Comparison of ENCODE assay signal across 24 cellular contexts in the genomic region with DNA sequence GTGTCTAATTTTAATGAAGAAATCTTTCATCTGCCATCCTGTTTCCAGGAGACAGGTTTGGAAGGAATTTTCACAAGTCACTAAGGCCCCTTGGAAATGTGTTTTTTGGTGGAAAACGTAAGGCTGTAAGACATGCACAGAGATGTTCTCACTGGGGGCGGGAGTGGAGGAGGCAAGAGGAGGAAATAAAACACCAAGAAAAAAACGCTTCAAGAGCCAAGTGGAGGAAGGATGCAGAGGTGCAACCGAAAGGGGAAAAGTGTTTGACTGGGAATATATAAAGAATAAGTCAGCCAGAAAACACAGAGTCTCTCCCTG.
A peak's percentile ranks its signal among the peaks of the same experiment; 100 is the strongest.
DNase-seq lines count a peak whose midpoint lies in the region; ATAC-seq and TF ChIP-seq lines count a peak whose summit lies in the region.
"Had no signal": no experiment of that assay in that cellular context is flagged by ENCODE, and none has a peak within 500 bp of the region (broad histone marks: within the 10 kb centered on the region; RNA-seq: fewer than 3 reads in every experiment).

No MANE protein-coding gene starts in this region.

- H3K27me3 ChIP-seq in BLaER1, result no peaks in the 10 kb centered on the region
- no peaks in the 10 kb centered on the region for H3K27me3 ChIP-seq in MG63

- H3K27ac ChIP-seq in BLaER1, result peak overlapping the region; percentile 41; the same call in 1 of the 2 replicates
- H3K27ac ChIP-seq: spleen, suprapubic skin had no signal

- intact Hi-C loops in sciatic nerve (cut with DNase I), result no loop called here

- H3K4me1 ChIP-seq in BLaER1, result peaks cover 21% of the 10 kb centered on the region
- H3K4me1 ChIP-seq: suprapubic skin had no signal

- in situ Hi-C loops in astrocyte of the spinal cord (cut with HindIII; ENCODE audit: low sequenced_read_pairs), result no loop called here

- H3K4me2 ChIP-seq in BLaER1, result peak overlapping the region; percentile 71

- TF ChIP-seq CTCF in astrocyte of the spinal cord (IDR thresholded peaks at IDR 0.05; ENCODE audit: low read depth, low read length), result no peak

- H3K36me3 ChIP-seq in BLaER1 (no peaks in the 10 kb centered on the region), MG63 (no peaks in the 10 kb centered on the region)
- H3K36me3 ChIP-seq: spleen, suprapubic skin had no signal

- ATAC-seq in sciatic nerve, result peak; percentile 39
- no peak for ATAC-seq in HG02973 (IDR thresholded peaks at IDR 0.05; ENCODE audit: unreplicated experiment)
- ATAC-seq: left colon; natural killer cell; stimulated activated memory B cell treated with anti-CD40 and anti-IgM and Interleukin-4, amounts not matched to agents 10 μg/mL and 1 μg/mL and 100 μg/mL, for 72 hours had no signal

- DNase-seq in astrocyte of the spinal cord (ENCODE audit: low read depth, low spot score) (peak; percentile 54), middle frontal gyrus (ENCODE audit: extremely low spot score, low spot score) (peak; percentile 22), sciatic nerve (ENCODE audit: low spot score) (no peak), MG63 (no peak), kidney glomerular epithelial cell (lab: John Stamatoyannopoulos, UW) (no peak), Ammon's horn (ENCODE audit: low spot score) (no peak)
- DNase-seq: activated B cell treated with CpG ODN at 0.5 μM for 24 hours; activated naive CD4-positive, alpha-beta T cell treated with anti-CD3 and anti-CD28 coated beads for 36 hours; Calu3; dermis blood vessel endothelial cell; DND-41; H9; Kasumi-1; left colon; natural killer cell; NCI-H187 treated with DMSO at 0.1 percent for 48 hours; NCI-H345; NCI-H82; spleen; stimulated activated CD4-positive, alpha-beta T cell treated with anti-CD3 and anti-CD28 coated beads, Interleukin-2, amount 100 ng/mL, for 48 hours had no signal

- no peak overlapping the region for H3K4me3 ChIP-seq in BLaER1
- H3K4me3 ChIP-seq in astrocyte of the spinal cord (ENCODE audit: low read depth, low read length), result no peak overlapping the region
- no peak overlapping the region for H3K4me3 ChIP-seq in MG63
- H3K4me3 ChIP-seq: spleen, suprapubic skin had no signal

- H3K9me3 ChIP-seq in BLaER1 (peaks cover 15% of the 10 kb centered on the region; the same call in 1 of the 2 replicates), MG63 (no peaks in the 10 kb centered on the region)
- H3K9me3 ChIP-seq: spleen, suprapubic skin had no signal

- H3K9ac ChIP-seq in BLaER1, result no peak overlapping the region

- H4K20me1 ChIP-seq in BLaER1, result no peaks in the 10 kb centered on the region

Comparison
In these comparisons a context has a peak if more than half of its experiments do, and no peak if none do; other contexts are left out.
1. DNase-seq: peak in astrocyte of the spinal cord (single experiment) and middle frontal gyrus (single experiment); none in sciatic nerve (single experiment), MG63 (single experiment), kidney glomerular epithelial cell (single experiment) and Ammon's horn (single experiment).